In genomic region chr12:131861261-131862083, GRCh38 we compare ENCODE assay signal across 1 cellular context.
TF ChIP-seq lines count a peak whose summit lies in the region.

No MANE protein-coding gene starts in this region.

TF ChIP-seq in H1, 55 proteins besides CTCF, POLR2A, EP300 and RAD21:
- TF ChIP-seq MAX (IDR thresholded peaks at IDR 0.05) (no peak), GABPA (IDR thresholded peaks at IDR 0.05; ENCODE audit: borderline replicate concordance, insufficient read depth, low read length) (no peak), PHF8 (conservative IDR thresholded peaks at IDR 0.05; ENCODE audit: low read depth, low read length) (no peak), EZH2 (IDR thresholded peaks at IDR 0.05; ENCODE audit: low read depth, low read length, severe bottlenecking) (no peak), HDAC2 (IDR thresholded peaks at IDR 0.05; ENCODE audit: borderline replicate concordance in 1 of 2, low read depth in 2 of 2, low read length in 2 of 2) (no peak), KDM1A (IDR thresholded peaks at IDR 0.05; ENCODE audit: borderline replicate concordance, low read length) (no peak; the same call in 1 of the 2 replicates), NANOG (IDR thresholded peaks at IDR 0.05; ENCODE audit: insufficient read depth, low read depth, low read length, poor library complexity, severe bottlenecking) (no peak)
